18 cellular contexts compared by ENCODE assay signal in the genomic region with DNA sequence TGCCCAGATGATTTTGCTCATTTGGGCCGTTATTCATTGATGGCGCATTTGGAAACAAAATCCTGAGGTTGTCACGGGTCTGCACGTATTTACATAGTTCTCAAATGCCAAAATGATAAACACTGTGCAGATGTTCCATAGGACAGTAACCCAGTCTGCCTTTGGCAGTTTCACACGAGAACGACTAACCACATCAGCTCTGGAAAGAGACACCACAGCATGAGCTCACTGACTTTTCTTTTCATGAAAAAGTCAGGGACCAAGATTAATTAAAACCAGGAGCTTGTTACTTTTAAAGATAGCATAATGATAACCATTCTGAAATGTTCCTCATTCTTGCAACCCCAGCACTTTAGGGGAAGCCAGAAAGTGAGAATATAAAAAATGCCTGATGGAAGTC.
DNase-seq lines count a peak whose midpoint lies in the region; ATAC-seq and TF ChIP-seq lines count a peak whose summit lies in the region.
"Had no signal": no experiment of that assay in that cellular context is flagged by ENCODE, and none has a peak within 500 bp of the region (broad histone marks: within the 10 kb centered on the region; RNA-seq: fewer than 3 reads in every experiment).

No MANE protein-coding gene starts in this region.

- CTCF ChIA-PET in CD8-positive, alpha-beta T cell (lab: Charles Lee), result no interaction called here

- no peaks in the 10 kb centered on the region for H3K4me1 Mint-ChIP-seq in CD8-positive, alpha-beta T cell (ENCODE audit: low read depth)
- H3K4me1 Mint-ChIP-seq: CD4-positive, CD25-positive, alpha-beta regulatory T cell; naive B cell had no signal

- intact Hi-C loops in left colon (cut with DNase I, micrococcal nuclease), result no loop called here
- intact Hi-C loops in CD8-positive, alpha-beta T cell (cut with DNase I, micrococcal nuclease), result no loop called here

- H3K27ac ChIP-seq in CD8-positive, alpha-beta T cell (ENCODE audit: low read depth, low read length), result no peak overlapping the region

- POLR2A ChIA-PET in CD8-positive, alpha-beta T cell (lab: Charles Lee), result no interaction called here

- ATAC-seq in GM18517 (IDR thresholded peaks at IDR 0.05; ENCODE audit: unreplicated experiment) (no peak), left colon (no peak)
- no peak for ATAC-seq in CD8-positive, alpha-beta T cell

- no peaks in the 10 kb centered on the region for H3K36me3 Mint-ChIP-seq in CD8-positive, alpha-beta T cell
- H3K36me3 Mint-ChIP-seq: CD4-positive, CD25-positive, alpha-beta regulatory T cell had no signal

- H3K36me3 ChIP-seq in CD8-positive, alpha-beta T cell (ENCODE audit: insufficient read depth, low read length), result no peaks in the 10 kb centered on the region

- no peak overlapping the region for H3K4me3 ChIP-seq in choroid plexus epithelial cell (ENCODE audit: low read depth, low read length)
- no peak overlapping the region for H3K4me3 ChIP-seq in CD8-positive, alpha-beta T cell (ENCODE audit: low read depth, low read length)

- no peaks in the 10 kb centered on the region for H3K27me3 ChIP-seq in CD8-positive, alpha-beta T cell (ENCODE audit: insufficient read depth, low read length)

- H3K9me3 ChIP-seq in CD8-positive, alpha-beta T cell (ENCODE audit: low read length), result no peaks in the 10 kb centered on the region

- no peak overlapping the region for H3K27ac Mint-ChIP-seq in CD8-positive, alpha-beta T cell
- H3K27ac Mint-ChIP-seq: CD4-positive, CD25-positive, alpha-beta regulatory T cell; naive B cell had no signal

- H3K4me3 Mint-ChIP-seq in CD8-positive, alpha-beta T cell, result no peak overlapping the region
- H3K4me3 Mint-ChIP-seq: brain; CD4-positive, CD25-positive, alpha-beta regulatory T cell; naive B cell had no signal

- DNase-seq in AG20443 (ENCODE audit: low spot score) (peak; percentile 81), HS-5 (ENCODE audit: low read depth) (peak; percentile 76), choroid plexus epithelial cell (ENCODE audit: low read depth) (peak; percentile 82), mucosa of gallbladder (ENCODE audit: low spot score) (peak; percentile 42), NCI-H345 treated with DMSO at 0.1 percent for 48 hours (lab: John Stamatoyannopoulos, UW; ENCODE audit: unreplicated experiment) (no peak), left colon (no peak)
- no peak for DNase-seq in CD8-positive, alpha-beta T cell
- DNase-seq: activated CD4-positive, alpha-beta T cell treated with anti-CD3 and anti-CD28 coated beads, Interleukin-2, amount 50 U/mL, for 48 hours; CD4-positive, CD25-positive, alpha-beta regulatory T cell; effector CD4-positive, alpha-beta T cell; GF-D8; naive B cell; NCI-H2081; SIG-M5; stimulated activated CD4-positive, alpha-beta T cell treated with anti-CD3 and anti-CD28 coated beads, Interleukin-2, amount 100 ng/mL, for 48 hours; trophoblast cell had no signal

- H3K27me3 Mint-ChIP-seq in CD8-positive, alpha-beta T cell (ENCODE audit: low read depth), result peaks cover 10% of the 10 kb centered on the region
- H3K27me3 Mint-ChIP-seq: brain had no signal

- no peak for TF ChIP-seq CTCF in choroid plexus epithelial cell (conservative IDR thresholded peaks at IDR 0.05; ENCODE audit: low read depth, low read length)
- TF ChIP-seq CTCF in CD8-positive, alpha-beta T cell (IDR thresholded peaks at IDR 0.05), result no peak

- peaks cover 4% of the 10 kb centered on the region for H3K9me3 Mint-ChIP-seq in CD8-positive, alpha-beta T cell

- H3K4me1 ChIP-seq in CD8-positive, alpha-beta T cell (ENCODE audit: insufficient read depth, low read length), result no peaks in the 10 kb centered on the region

Comparison
In these comparisons a context has a peak if more than half of its experiments do, and no peak if none do; other contexts are left out.
1. DNase-seq: peak in AG20443 (single experiment), HS-5 (single experiment), choroid plexus epithelial cell (single experiment) and mucosa of gallbladder (single experiment); none in NCI-H345 treated with DMSO at 0.1 percent for 48 hours (single experiment), left colon (0 of 2) and CD8-positive, alpha-beta T cell (0 of 7).